In genomic region chr10:53075469-53075868, GRCh38 we compare ENCODE assay signal across 23 cellular contexts.
"Had no signal": no experiment of that assay in that cellular context is flagged by ENCODE, and none has a peak within 500 bp of the region (broad histone marks: within the 10 kb centered on the region; RNA-seq: fewer than 3 reads in every experiment).

No MANE protein-coding gene starts in this region.

- ATAC-seq: foreskin keratinocyte, gastroesophageal sphincter, heart left ventricle, left cardiac atrium, left lung, left ventricle myocardium superior, lower lobe of right lung, mucosa of descending colon had no signal

- H3K27me3 ChIP-seq: esophagus muscularis mucosa, foreskin keratinocyte, gastroesophageal sphincter, heart left ventricle, hepatocyte, left lung had no signal

- H3K79me2 ChIP-seq: hepatocyte had no signal

- H3K4me1 ChIP-seq: esophagus muscularis mucosa, foreskin keratinocyte, gastroesophageal sphincter, heart left ventricle, left lung, lower lobe of right lung had no signal

- H3K4me1 Mint-ChIP-seq: immature natural killer cell had no signal

- H3K36me3 Mint-ChIP-seq: immature natural killer cell, mesothelial cell of epicardium had no signal

- H3K4me3 Mint-ChIP-seq: immature natural killer cell, mesothelial cell of epicardium had no signal

- FAIRE-seq: colon, endothelial cell of umbilical vein, frontal cortex, keratinocyte had no signal

- H3K4me3 ChIP-seq: coronary artery, dorsolateral prefrontal cortex, esophagus muscularis mucosa, gastroesophageal sphincter, heart left ventricle, hepatocyte, left lung, lower lobe of right lung, mucosa of descending colon had no signal

- H2AFZ ChIP-seq: hepatocyte had no signal

- H3K36me3 ChIP-seq: esophagus muscularis mucosa, gastroesophageal sphincter, heart left ventricle, left lung, lower lobe of right lung had no signal

- H3K4me2 ChIP-seq: hepatocyte had no signal

- H3K27ac ChIP-seq: coronary artery, dorsolateral prefrontal cortex, esophagus muscularis mucosa, foreskin keratinocyte, gastroesophageal sphincter, heart left ventricle, hepatocyte, left lung, lower lobe of right lung had no signal

- H3K9me3 ChIP-seq: esophagus muscularis mucosa, gastroesophageal sphincter, left lung, lower lobe of right lung, mucosa of descending colon had no signal

- H3K27ac Mint-ChIP-seq: immature natural killer cell, mesothelial cell of epicardium had no signal

- DNase-seq: dermis blood vessel endothelial cell; dorsolateral prefrontal cortex; effector CD4-positive, alpha-beta T cell; effector memory CD4-positive, alpha-beta T cell; foreskin keratinocyte; heart left ventricle; hypothalamus; immature natural killer cell; left cardiac atrium; left lung; left ventricle myocardium superior; lower lobe of right lung; mesenchymal stem cell; mucosa of descending colon had no signal
